Comparison of ENCODE assay signal across 17 cellular contexts in genomic region chr12:124437121-124437520, GRCh38.
DNase-seq lines count a peak whose midpoint lies in the region; ATAC-seq and TF ChIP-seq lines count a peak whose summit lies in the region.
"Had no signal": no experiment of that assay in that cellular context is flagged by ENCODE, and none has a peak within 500 bp of the region (broad histone marks: within the 10 kb centered on the region; RNA-seq: fewer than 3 reads in every experiment).

No MANE protein-coding gene starts in this region.

- ATAC-seq in stimulated activated naive B cell treated with anti-CD40 and anti-IgM and Interleukin-4, amounts not matched to agents 10 μg/mL and 1 μg/mL and 100 μg/mL, for 72 hours (replicated peaks), result no peak
- no peak for ATAC-seq in GM18520 (IDR thresholded peaks at IDR 0.05; ENCODE audit: unreplicated experiment)
- ATAC-seq: GM12878 had no signal

- intact Hi-C loops in dorsolateral prefrontal cortex (cut with DNase I), result no loop called here

- H3K27me3 ChIP-seq in dorsolateral prefrontal cortex, result no peaks in the 10 kb centered on the region

- peaks cover 41% of the 10 kb centered on the region for H3K36me3 Mint-ChIP-seq in activated T-cell treated with anti-CD3 and anti-CD28 coated beads, Interleukin-2, amount 50 U/mL, for 24 hours (ENCODE audit: low read depth)
- H3K36me3 Mint-ChIP-seq in nephron (ENCODE audit: low read depth), result peaks cover 14% of the 10 kb centered on the region
- peaks cover 30 to 38% of the 10 kb centered on the region in 2 donors for H3K36me3 Mint-ChIP-seq in stimulated activated naive B cell treated with anti-CD40 and anti-IgM and Interleukin-4, amounts not matched to agents 10 μg/mL and 1 μg/mL and 100 μg/mL, for 72 hours

- peaks cover 7% of the 10 kb centered on the region for H3K4me1 Mint-ChIP-seq in activated T-cell treated with anti-CD3 and anti-CD28 coated beads, Interleukin-2, amount 50 U/mL, for 24 hours (ENCODE audit: low read depth)
- peaks cover 42% of the 10 kb centered on the region for H3K4me1 Mint-ChIP-seq in nephron
- H3K4me1 Mint-ChIP-seq in stimulated activated naive B cell treated with anti-CD40 and anti-IgM and Interleukin-4, amounts not matched to agents 10 μg/mL and 1 μg/mL and 100 μg/mL, for 72 hours, result peaks cover 3 to 11% of the 10 kb centered on the region in 2 donors

- TF ChIP-seq CTCF in dorsolateral prefrontal cortex (IDR thresholded peaks at IDR 0.05 in 54 of 56, conservative IDR thresholded peaks at IDR 0.05 in 2 of 56; ENCODE audit: low read depth in 1 of 56, partially characterized antibody in 56 of 56), result no peak
- no peak for TF ChIP-seq CTCF in nephron (IDR thresholded peaks at IDR 0.05; ENCODE audit: unreplicated experiment in 3 of 3)

- no peaks in the 10 kb centered on the region for H3K9me3 Mint-ChIP-seq in activated T-cell treated with anti-CD3 and anti-CD28 coated beads, Interleukin-2, amount 50 U/mL, for 24 hours
- no peaks in the 10 kb centered on the region for H3K9me3 Mint-ChIP-seq in nephron
- no peaks in the 10 kb centered on the region for H3K9me3 Mint-ChIP-seq in stimulated activated naive B cell treated with anti-CD40 and anti-IgM and Interleukin-4, amounts not matched to agents 10 μg/mL and 1 μg/mL and 100 μg/mL, for 72 hours
- H3K9me3 Mint-ChIP-seq: CD14-positive monocyte had no signal

- H3K4me3 ChIP-seq in dorsolateral prefrontal cortex, result no peak overlapping the region
- H3K4me3 ChIP-seq: GM12878 had no signal

- H3K27ac Mint-ChIP-seq in activated T-cell treated with anti-CD3 and anti-CD28 coated beads, Interleukin-2, amount 50 U/mL, for 24 hours, result peak overlapping the region; percentile 69
- H3K27ac Mint-ChIP-seq in nephron, result peak overlapping the region in 2 of 3 experiments; percentile 64 to 72
- H3K27ac Mint-ChIP-seq in stimulated activated naive B cell treated with anti-CD40 and anti-IgM and Interleukin-4, amounts not matched to agents 10 μg/mL and 1 μg/mL and 100 μg/mL, for 72 hours, result peak overlapping the region; percentile 69

- no peaks in the 10 kb centered on the region for H3K27me3 Mint-ChIP-seq in activated T-cell treated with anti-CD3 and anti-CD28 coated beads, Interleukin-2, amount 50 U/mL, for 24 hours
- H3K27me3 Mint-ChIP-seq in nephron (ENCODE audit: low read depth), result no peaks in the 10 kb centered on the region
- no peaks in the 10 kb centered on the region for H3K27me3 Mint-ChIP-seq in stimulated activated naive B cell treated with anti-CD40 and anti-IgM and Interleukin-4, amounts not matched to agents 10 μg/mL and 1 μg/mL and 100 μg/mL, for 72 hours

- peak overlapping the region in 33 of 59 donors; percentile 6 to 77 (median 49) for H3K27ac ChIP-seq in dorsolateral prefrontal cortex

- no peak overlapping the region for H3K4me3 Mint-ChIP-seq in activated T-cell treated with anti-CD3 and anti-CD28 coated beads, Interleukin-2, amount 50 U/mL, for 24 hours
- H3K4me3 Mint-ChIP-seq in nephron, result no peak overlapping the region
- H3K4me3 Mint-ChIP-seq in stimulated activated naive B cell treated with anti-CD40 and anti-IgM and Interleukin-4, amounts not matched to agents 10 μg/mL and 1 μg/mL and 100 μg/mL, for 72 hours, result no peak overlapping the region
- H3K4me3 Mint-ChIP-seq: CD14-positive monocyte had no signal

- DNase-seq in activated T-cell treated with anti-CD3 and anti-CD28 coated beads, Interleukin-2, amount 50 U/mL, for 24 hours, result no peak
- DNase-seq in activated T-cell treated with anti-CD3 and anti-CD28 coated beads for 4 hours (no peak), dorsolateral prefrontal cortex (no peak)
- DNase-seq in stimulated activated naive B cell treated with anti-CD40 and anti-IgM and Interleukin-4, amounts not matched to agents 10 μg/mL and 1 μg/mL and 100 μg/mL, for 72 hours, result no peak
- no peak for DNase-seq in activated naive CD4-positive, alpha-beta T cell treated with Interleukin-2 at 50 U/mL for 16 hours
- no peak for DNase-seq in stimulated activated CD4-positive, alpha-beta T cell treated with anti-CD3 and anti-CD28 coated beads, Interleukin-1b, Interleukin-23, amount 100 ng/mL, for 48 hours
- DNase-seq: 8988T, Calu3, DMS79, KBM-7, NCI-H1092 treated with DMSO at 0.1 percent for 48 hours, NCI-H187, NCI-H446 had no signal
